Comparison of ENCODE assay signal across 31 cellular contexts in genomic region chr14:34507459-34507858, GRCh38.
"Had no signal": no experiment of that assay in that cellular context is flagged by ENCODE, and none has a peak within 500 bp of the region (broad histone marks: within the 10 kb centered on the region; RNA-seq: fewer than 3 reads in every experiment).

No MANE protein-coding gene starts in this region.

- H3K27ac ChIP-seq: ascending aorta, breast epithelium, cardiac muscle cell, esophagus muscularis mucosa, foreskin keratinocyte, gastrocnemius medialis, heart left ventricle had no signal

- H3K9me3 ChIP-seq: ascending aorta, breast epithelium, esophagus muscularis mucosa, gastrocnemius medialis, heart left ventricle had no signal

- H3K4me1 ChIP-seq: ascending aorta, breast epithelium, esophagus muscularis mucosa, gastrocnemius medialis had no signal

- H3K4me3 ChIP-seq: ascending aorta, breast epithelium, cardiac muscle cell, esophagus muscularis mucosa, gastrocnemius medialis, heart left ventricle had no signal

- H3K36me3 ChIP-seq: ascending aorta, breast epithelium, cardiac muscle cell, esophagus muscularis mucosa, gastrocnemius medialis, heart left ventricle had no signal

- ATAC-seq: activated naive CD4-positive, alpha-beta T cell treated with anti-CD3 and anti-CD28 coated beads, Interleukin-2, amount 50 U/mL, for 72 hours; activated T-cell treated with anti-CD3 and anti-CD28 coated beads, Interleukin-2, amount 50 U/mL, for 72 hours; effector memory CD8-positive, alpha-beta T cell; foreskin keratinocyte; gastrocnemius medialis; heart left ventricle had no signal

- H3K27me3 ChIP-seq: ascending aorta, breast epithelium, cardiac muscle cell, esophagus muscularis mucosa, foreskin keratinocyte, gastrocnemius medialis, heart left ventricle had no signal

- DNase-seq: activated CD4-positive, alpha-beta memory T cell treated with anti-CD3 and anti-CD28 coated beads, Interleukin-2, amount 10 ng/mL, durations not matched to agents 7 days and 5 days; activated CD4-positive, alpha-beta T cell treated with anti-CD3 and anti-CD28 coated beads for 4 hours; activated CD4-positive, alpha-beta T cell treated with anti-CD3 and anti-CD28 coated beads, Interleukin-2, amount 10 ng/mL, durations not matched to agents 7 days and 5 days; activated CD4-positive, alpha-beta T cell treated with anti-CD3 and anti-CD28 coated beads, Interleukin-2, amount 50 U/mL, for 4 hours; activated CD4-positive, CD25-positive, alpha-beta regulatory T cell; activated CD4-positive, CD25-positive, alpha-beta regulatory T cell treated with anti-CD3 and anti-CD28 coated beads, Interleukin-2, amount 50 U/mL, for 72 hours; activated CD8-positive, alpha-beta memory T cell treated with anti-CD3 and anti-CD28 coated beads, Interleukin-2, amount 50 U/mL, for 48 hours; activated gamma-delta T cell; activated naive CD4-positive, alpha-beta T cell; activated naive CD4-positive, alpha-beta T cell treated with anti-CD3 and anti-CD28 coated beads, Interleukin-2, amount 10 ng/mL, durations not matched to agents 7 days and 5 days; activated naive CD8-positive, alpha-beta T cell treated with anti-CD3 and anti-CD28 coated beads, Interleukin-2, amount 10 ng/mL, durations not matched to agents 7 days and 5 days; activated T-cell treated with anti-CD3 and anti-CD28 coated beads for 4 hours; activated T-cell treated with anti-CD3 and anti-CD28 coated beads, Interleukin-2, amount 50 U/mL, for 24 hours; activated T-cell treated with anti-CD3 and anti-CD28 coated beads, Interleukin-2, amount 50 U/mL, for 72 hours; central memory CD4-positive, alpha-beta T cell; cerebellar nuclear complex; cortex of kidney; dermis blood vessel endothelial cell; effector CD4-positive, alpha-beta T cell; effector memory CD8-positive, alpha-beta T cell; erythroblast; foreskin keratinocyte; gastrocnemius medialis; glutamatergic neuron; heart left ventricle; T-helper 2 cell had no signal
